In the genomic region with DNA sequence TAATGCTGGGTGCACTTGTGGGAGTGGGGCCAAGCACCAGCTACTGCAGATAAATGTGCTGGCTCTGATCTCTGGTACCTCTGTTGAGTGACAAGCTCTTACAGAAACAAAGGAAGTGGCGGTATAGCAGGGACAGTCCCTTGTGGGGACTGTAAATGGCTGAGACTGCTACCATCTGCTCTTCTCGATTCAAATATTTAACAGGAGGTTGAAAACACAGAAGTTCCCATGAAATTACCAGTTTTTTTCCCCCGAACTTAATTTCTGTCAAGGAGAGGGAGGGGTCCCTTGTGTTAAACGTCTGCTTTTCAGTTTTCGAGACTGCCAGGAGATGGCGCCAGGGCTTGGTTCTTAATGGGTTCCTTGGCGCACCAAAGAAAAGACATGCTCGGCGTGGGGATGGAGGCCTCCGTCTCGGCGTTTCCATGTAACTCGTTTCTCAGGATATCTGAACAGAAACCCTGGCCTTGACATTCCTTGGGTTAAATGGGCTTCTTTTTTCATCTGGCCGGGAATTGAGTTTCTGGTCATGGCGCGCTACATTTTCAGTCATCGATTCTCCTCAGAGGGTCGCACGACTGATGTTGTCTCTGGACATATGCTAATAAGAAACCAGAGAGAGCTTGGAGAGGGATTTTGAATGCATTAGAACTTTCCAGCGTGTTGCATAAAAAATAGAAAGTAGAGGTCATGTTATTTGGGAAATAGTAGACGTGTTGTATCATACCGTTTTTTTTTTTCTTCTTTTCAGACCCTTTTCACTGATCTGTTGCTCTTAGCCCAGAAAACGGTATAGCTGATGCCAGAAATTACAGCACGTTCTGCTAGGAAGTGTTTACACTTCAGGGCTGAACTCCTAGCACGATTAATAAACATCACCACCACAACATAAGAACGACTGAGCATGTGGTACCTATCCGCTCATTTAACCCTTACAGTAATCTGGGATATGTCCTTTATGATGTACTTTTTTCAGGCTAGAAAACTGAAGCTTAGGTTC, we compare ENCODE assay signal across 8 cellular contexts.
DNase-seq lines count a peak whose midpoint lies in the region; TF ChIP-seq lines count a peak whose summit lies in the region.

No MANE protein-coding gene starts in this region.

- no peaks in the 10 kb centered on the region for H3F3A ChIP-seq in GM23248 (ENCODE audit: insufficient read depth)

- H4K20me1 ChIP-seq in GM23248 (ENCODE audit: insufficient read depth) = no peaks in the 10 kb centered on the region
- no peaks in the 10 kb centered on the region for H4K20me1 ChIP-seq in OCI-LY7 (ENCODE audit: insufficient read depth, low read length)

- H3K4me1 Mint-ChIP-seq in activated naive CD4-positive, alpha-beta T cell treated with anti-CD3 and anti-CD28 coated beads, Interleukin-2, amount 50 U/mL, for 24 hours = peaks cover 19% of the 10 kb centered on the region

- H3K27me3 ChIP-seq in GM23248 (replicated peaks; ENCODE audit: insufficient read depth) = 0 out of 2 replicates have a peak, but pooled peaks cover 1% of the 10 kb centered on the region
- H3K27me3 ChIP-seq in ovary = no peaks in the 10 kb centered on the region
- H3K27me3 ChIP-seq in vagina = no peaks in the 10 kb centered on the region

- WGBS in GM23248 (ENCODE audit: low coverage in 1 of 2, low lambda C conversion rate in 2 of 2, missing lambda C conversion rate in 2 of 2), 2 experiments = 20 to 25% methylated on average over 27 of the region's 27 CpGs
- 7 to 11% (median 8%) methylated on average over 27 of the region's 27 CpGs for WGBS in ovary, 3 donors

- BruUV-seq in OCI-LY7 (replicated peaks; lab: Mats Ljungman, UMichigan) = no TSS peak

- H3K36me3 ChIP-seq in GM23248 (ENCODE audit: low read depth) = no peaks in the 10 kb centered on the region
- no peaks in the 10 kb centered on the region for H3K36me3 ChIP-seq in OCI-LY7 (ENCODE audit: insufficient read depth, low read length)
- no peaks in the 10 kb centered on the region for H3K36me3 ChIP-seq in ovary
- no peaks in the 10 kb centered on the region for H3K36me3 ChIP-seq in vagina

- H3K4me2 ChIP-seq in GM23248 (ENCODE audit: unreplicated experiment) (peak overlapping the region; percentile 82), OCI-LY7 (ENCODE audit: low read length) (peak overlapping the region; percentile 63)

- DNase-seq in GM03348 (ENCODE audit: low spot score) (peak; percentile 88), GM23248 (peak; percentile 92), OCI-LY7 (ENCODE audit: low spot score) (peak; percentile 70), head of caudate nucleus (peak; percentile 79 to 95 (median 90)), ovary (peak; percentile 80 to 90 (median 87)), vagina (ENCODE audit: extremely low spot score in 2 of 2) (no peak)
- peak; percentile 18 for DNase-seq in Jurkat, Clone E6-1 (ENCODE audit: low read depth, low spot score)

- H3K27me3 Mint-ChIP-seq in activated naive CD4-positive, alpha-beta T cell treated with anti-CD3 and anti-CD28 coated beads, Interleukin-2, amount 50 U/mL, for 24 hours = peaks cover 5% of the 10 kb centered on the region

- TF ChIP-seq CTCF in OCI-LY7 (conservative IDR thresholded peaks at IDR 0.05; ENCODE audit: low read length) (peak; percentile 91), ovary (IDR thresholded peaks at IDR 0.05) (peak; percentile 41 to 73 (median 70)), vagina (IDR thresholded peaks at IDR 0.05) (peak; percentile 50 to 78 (median 67))

- no peak for TF ChIP-seq POLR2A in ovary (IDR thresholded peaks at IDR 0.05)
- TF ChIP-seq POLR2A in vagina (IDR thresholded peaks at IDR 0.05) = no peak

- H3K9me2 ChIP-seq in GM23248 (ENCODE audit: insufficient read depth) = no peaks in the 10 kb centered on the region
- no peaks in the 10 kb centered on the region for H3K9me2 ChIP-seq in OCI-LY7 (ENCODE audit: insufficient read depth, low read length)

- CTCF ChIA-PET in OCI-LY7 (lab: Charles Lee; ENCODE audit: unreplicated experiment) = no interaction called here

- no peaks in the 10 kb centered on the region for H3K9me3 Mint-ChIP-seq in activated naive CD4-positive, alpha-beta T cell treated with anti-CD3 and anti-CD28 coated beads, Interleukin-2, amount 50 U/mL, for 24 hours

- H3K27ac Mint-ChIP-seq in activated naive CD4-positive, alpha-beta T cell treated with anti-CD3 and anti-CD28 coated beads, Interleukin-2, amount 50 U/mL, for 24 hours = no peak overlapping the region

- POLR2A ChIA-PET in OCI-LY7 (lab: Charles Lee) = no interaction called here

- H3K4me1 ChIP-seq in GM23248 (ENCODE audit: insufficient read depth) (0 out of 2 replicates have a peak, but pooled peaks cover 3% of the 10 kb centered on the region), OCI-LY7 (ENCODE audit: insufficient read depth, low read length, poor library complexity, severe bottlenecking) (peaks cover 35% of the 10 kb centered on the region), ovary (ENCODE audit: insufficient read depth) (no peaks in the 10 kb centered on the region), vagina (peaks cover 15% of the 10 kb centered on the region)

- peak overlapping the region; percentile 22; the same call in 1 of the 2 replicates for H3K9ac ChIP-seq in GM23248

- intact Hi-C loops in OCI-LY7 (cut with micrococcal nuclease; ENCODE audit: unreplicated experiment) = no loop called here
- intact Hi-C loops in head of caudate nucleus (cut with DNase I) = loop anchor here (5.0 kb wide), 2 partner anchors 324 to 524 kb away; a partner anchor contains a TSS
- intact Hi-C loops in ovary (cut with DNase I) = loop anchor here (2.0 to 5.0 kb wide), 3 partner anchors 524 to 529 kb away; no protein-coding TSS in a partner anchor
- intact Hi-C loops in vagina (cut with DNase I) = loop anchor here (5.0 kb wide), 1 partner anchor 529 kb away; no protein-coding TSS in a partner anchor

- peaks cover 3% of the 10 kb centered on the region for H3K36me3 Mint-ChIP-seq in activated naive CD4-positive, alpha-beta T cell treated with anti-CD3 and anti-CD28 coated beads, Interleukin-2, amount 50 U/mL, for 24 hours

- no peaks in the 10 kb centered on the region for H3K79me2 ChIP-seq in GM23248 (ENCODE audit: insufficient read depth)
- no peaks in the 10 kb centered on the region for H3K79me2 ChIP-seq in OCI-LY7 (ENCODE audit: insufficient read depth, low read depth, low read length)

- peak overlapping the region; percentile 55 for H3K4me3 Mint-ChIP-seq in activated naive CD4-positive, alpha-beta T cell treated with anti-CD3 and anti-CD28 coated beads, Interleukin-2, amount 50 U/mL, for 24 hours

- no peak for TF ChIP-seq EP300 in ovary (IDR thresholded peaks at IDR 0.05)

- H2AFZ ChIP-seq in GM23248 (peak overlapping the region; percentile 84), OCI-LY7 (ENCODE audit: low read length) (peak overlapping the region; percentile 79)

- H3K4me3 ChIP-seq in GM23248 (peak overlapping the region; percentile 60), OCI-LY7 (ENCODE audit: low read depth, low read length, poor library complexity, severe bottlenecking) (peak overlapping the region; percentile 32), ovary (peak overlapping the region; percentile 17), vagina (peak overlapping the region in 1 of 2 donors; percentile 24)
- no peak overlapping the region for H3K4me3 ChIP-seq in Jurkat, Clone E6-1 (ENCODE audit: low read length)

- in situ Hi-C loops in GM23248 (cut with MboI) = loop anchor here (10.0 to 25.0 kb wide), 2 partner anchors 329 to 522 kb away; a partner anchor contains a TSS

- H3K27ac ChIP-seq in GM23248 (no peak overlapping the region), OCI-LY7 (ENCODE audit: low read depth, low read length, poor library complexity, severe bottlenecking) (no peak overlapping the region), ovary (peak overlapping the region in 1 of 2 donors; percentile 9), vagina (peak overlapping the region; percentile 27)

- H3K9me3 ChIP-seq in GM23248 (ENCODE audit: low read depth) (no peaks in the 10 kb centered on the region), OCI-LY7 (ENCODE audit: low read length) (no peaks in the 10 kb centered on the region), ovary (no peaks in the 10 kb centered on the region), vagina (no peaks in the 10 kb centered on the region)

Comparison
In these comparisons a context has a peak if more than half of its experiments do, and no peak if none do; other contexts are left out.
1. DNase-seq: peak in GM03348 (single experiment), GM23248 (single experiment), Jurkat, Clone E6-1 (single experiment), OCI-LY7 (single experiment), head of caudate nucleus (42 of 42) and ovary (5 of 5); none in vagina (0 of 2).
2. Peak in every context shown above with its lines, with median percentiles within 50 percentile points of each other: CTCF ChIP-seq.